Comparison of ENCODE assay signal across 19 cellular contexts in the genomic region with DNA sequence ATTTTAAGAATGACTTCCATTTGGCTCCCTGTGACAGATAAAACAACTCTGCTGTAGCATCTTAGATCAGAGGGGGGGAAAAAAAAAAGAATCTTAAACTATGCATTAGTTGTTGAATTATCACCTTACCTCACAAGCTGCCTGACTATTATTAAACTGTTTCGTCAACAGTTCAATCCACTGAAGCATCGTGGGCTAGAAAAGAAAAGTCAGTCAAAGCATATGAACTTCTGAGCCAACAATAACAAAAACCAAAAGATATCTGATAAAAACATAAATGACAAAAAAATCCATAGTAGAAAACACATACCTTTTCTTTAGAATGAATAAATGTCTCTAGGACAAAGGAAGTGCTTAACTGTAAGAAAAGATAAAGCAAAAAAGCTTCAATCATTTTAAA.
"Had no signal": no experiment of that assay in that cellular context is flagged by ENCODE, and none has a peak within 500 bp of the region (broad histone marks: within the 10 kb centered on the region; RNA-seq: fewer than 3 reads in every experiment).

No MANE protein-coding gene starts in this region.

- H3K27ac ChIP-seq: RWPE1 had no signal

- DNase-seq: KBM-7, MV-4-11, NCI-H1092, NCI-H1105 treated with DMSO at 0.1 percent for 48 hours, NCI-H1417 treated with DMSO at 0.1 percent for 48 hours, NCI-H146, NCI-H1694 treated with DMSO at 0.1 percent for 48 hours, NCI-H1930, NCI-H2081, NCI-H2107, NCI-H226, NCI-H446, NCI-H510A, NCI-H524 treated with DMSO at 0.1 percent for 48 hours, NCI-H69, NCI-H774, PC-3, SHP77 had no signal
